ENCODE assay signal across 8 cellular contexts in genomic region chr11:79437981-79438630, GRCh38. TPM values are rescaled to one million over a fixed set of nuclear protein-coding genes. Genes with fewer than 3 reads are reported as not detected.
DNase-seq lines count a peak whose midpoint lies in the region; ATAC-seq and TF ChIP-seq lines count a peak whose summit lies in the region.

No MANE protein-coding gene starts in this region.

- peak overlapping the region; percentile 86 for H3K9ac ChIP-seq in SK-N-SH

- H3F3A ChIP-seq in SK-N-SH (replicated peaks; ENCODE audit: insufficient read depth), result peaks cover 16% of the 10 kb centered on the region

- no peaks in the 10 kb centered on the region for H3K36me3 ChIP-seq in HAP-1 (replicated peaks)
- no peaks in the 10 kb centered on the region for H3K36me3 ChIP-seq in SK-N-SH (replicated peaks in 1 of 2; ENCODE audit: control insufficient read depth in 1 of 2, insufficient read depth in 2 of 2, low read length in 1 of 2)

- H3K4me1 Mint-ChIP-seq in activated CD4-positive, alpha-beta memory T cell treated with anti-CD3 and anti-CD28 coated beads for 36 hours (ENCODE audit: low read depth), result peaks cover 15% of the 10 kb centered on the region

- no peaks in the 10 kb centered on the region for H3K36me3 Mint-ChIP-seq in activated CD4-positive, alpha-beta memory T cell treated with anti-CD3 and anti-CD28 coated beads for 36 hours

- peak overlapping the region; percentile 64 to 91 for H3K27ac ChIP-seq in SK-N-SH (ENCODE audit: low read depth in 2 of 2, low read length in 1 of 2)

- no peaks in the 10 kb centered on the region for H3K9me3 Mint-ChIP-seq in activated CD4-positive, alpha-beta memory T cell treated with anti-CD3 and anti-CD28 coated beads for 36 hours

- WGBS in SK-N-SH (ENCODE audit: low lambda C conversion rate), result 5% methylated on average over 24 of the region's 31 CpGs

- H2AFZ ChIP-seq in SK-N-SH (ENCODE audit: low read depth), result peak overlapping the region; percentile 75

- H3K79me2 ChIP-seq in SK-N-SH (ENCODE audit: insufficient read depth), result peaks cover 74% of the 10 kb centered on the region

- TF ChIP-seq EP300 in SK-N-SH (IDR thresholded peaks at IDR 0.05; ENCODE audit: borderline replicate concordance in 1 of 2, low read depth in 1 of 2, low read length in 1 of 2), result no peak

- in situ Hi-C loops in HAP-1 (cut with MboI; ENCODE audit: low sequenced_read_pairs), result no loop called here

- POLR2A ChIA-PET in SK-N-SH (lab: Yijun Ruan, JAX), result interaction anchor here (1.1 kb wide), 1 partner anchor 37 kb away, joined by 3 read pairs; no protein-coding TSS in a partner anchor
- POLR2A ChIA-PET in activated CD4-positive, alpha-beta memory T cell treated with anti-CD3 and anti-CD28 coated beads for 36 hours (lab: Charles Lee), result no interaction called here

- H3K4me3 Mint-ChIP-seq in activated CD4-positive, alpha-beta memory T cell treated with anti-CD3 and anti-CD28 coated beads for 36 hours, result no peak overlapping the region

- H3K27me3 Mint-ChIP-seq in activated CD4-positive, alpha-beta memory T cell treated with anti-CD3 and anti-CD28 coated beads for 36 hours, result peaks cover 57% of the 10 kb centered on the region

- DNase-seq in HAP-1 (ENCODE audit: low spot score in 2 of 2) (peak; percentile 76 to 87), SK-N-SH (peak; percentile 67), foreskin fibroblast (peak; percentile 74 to 79), renal cortical epithelial cell (ENCODE audit: low read depth) (peak; percentile 73)
- no peak for DNase-seq in activated CD4-positive, alpha-beta memory T cell treated with anti-CD3 and anti-CD28 coated beads for 36 hours
- DNase-seq in stimulated activated CD4-positive, alpha-beta T cell treated with anti-CD3 and anti-CD28 coated beads, Interleukin-4, amount 100 ng/mL, for 24 hours, result no peak

- H3K9me2 ChIP-seq in SK-N-SH, result no peaks in the 10 kb centered on the region

- H3K27me3 ChIP-seq in HAP-1 (ENCODE audit: low read depth) (no peaks in the 10 kb centered on the region), SK-N-SH (ENCODE audit: insufficient read depth) (no peaks in the 10 kb centered on the region)

- TF ChIP-seq RAD21 in SK-N-SH (IDR thresholded peaks at IDR 0.05; ENCODE audit: low read length), result no peak

- ATAC-seq in HG02759 (IDR thresholded peaks at IDR 0.05; ENCODE audit: unreplicated experiment) (no peak), HG02981 (IDR thresholded peaks at IDR 0.05; ENCODE audit: unreplicated experiment) (no peak)

- peak overlapping the region; percentile 91 for H3K4me3 ChIP-seq in HAP-1
- H3K4me3 ChIP-seq in SK-N-SH (ENCODE audit: low read depth in 2 of 2, low read length in 1 of 2), result peak overlapping the region; percentile 91 to 92
- peak overlapping the region; percentile 59 to 68 for H3K4me3 ChIP-seq in foreskin fibroblast (ENCODE audit: low read depth in 1 of 2, low read length in 2 of 2)

- CTCF ChIA-PET in SK-N-SH (lab: Yijun Ruan, JAX), result interaction anchor here (1.1 to 3.8 kb wide), 5 partner anchors 9 to 792 kb away, joined by 3 to 21 read pairs (median 5); no protein-coding TSS in a partner anchor
- CTCF ChIA-PET in activated CD4-positive, alpha-beta memory T cell treated with anti-CD3 and anti-CD28 coated beads for 36 hours (lab: Charles Lee), result no interaction called here

- H3K9me3 ChIP-seq in HAP-1, result no peaks in the 10 kb centered on the region
- H3K9me3 ChIP-seq in SK-N-SH, result no peaks in the 10 kb centered on the region

- H3K27ac Mint-ChIP-seq in activated CD4-positive, alpha-beta memory T cell treated with anti-CD3 and anti-CD28 coated beads for 36 hours, result no peak overlapping the region

- H3K4me1 ChIP-seq in HAP-1, result peaks cover 22% of the 10 kb centered on the region
- H3K4me1 ChIP-seq in SK-N-SH (ENCODE audit: control insufficient read depth in 1 of 2, insufficient read depth in 2 of 2, low read depth in 1 of 2, low read length in 1 of 2), result peaks cover 9 to 22% of the 10 kb centered on the region in 2 experiments; a peak in 2 of 4 replicates

- H4K20me1 ChIP-seq in SK-N-SH (ENCODE audit: insufficient read depth), result no peaks in the 10 kb centered on the region; the same call in 1 of the 2 replicates

- H3K4me2 ChIP-seq in SK-N-SH, result peak overlapping the region; percentile 99

- TF ChIP-seq CTCF in SK-N-SH (IDR thresholded peaks at IDR 0.05) (no peak), foreskin fibroblast (IDR thresholded peaks at IDR 0.05; ENCODE audit: low read depth, low read length) (no peak)

- intact Hi-C loops in activated CD4-positive, alpha-beta memory T cell treated with anti-CD3 and anti-CD28 coated beads for 36 hours (cut with micrococcal nuclease), result no loop called here

TF ChIP-seq in SK-N-SH, 30 proteins besides CTCF, POLR2A, EP300 and RAD21:
- TF ChIP-seq MAX (IDR thresholded peaks at IDR 0.05; ENCODE audit: low read depth) (0 out of 2 replicates have a peak, but pooled peaks have one; percentile 13), JUND (IDR thresholded peaks at IDR 0.05) (no peak)

RNA-seq across cellular contexts. Expression of gene TENM4, which starts 2.7 kb away (rescaled TPM):
- 6.0 and 16.7 TPM in 2 replicates for polyA plus RNA-seq in SK-N-SH (2012; rRNA removed)
- polyA plus RNA-seq in SK-N-SH (2012; cell fraction: cytosol; rRNA removed), result 6.6 and 14.2 TPM in 2 replicates
- 16.8 and 18.6 TPM in 2 replicates for polyA plus RNA-seq in SK-N-SH (2012; cell fraction: nucleus; rRNA removed)
- total RNA-seq in renal cortical epithelial cell, result 59.6 and 306 TPM in 2 replicates
- total RNA-seq in activated CD4-positive, alpha-beta memory T cell treated with anti-CD3 and anti-CD28 coated beads for 36 hours, result not detected

Comparison
In these comparisons a context has a peak if more than half of its experiments do, and no peak if none do; other contexts are left out.
1. DNase-seq: peak in HAP-1 (2 of 2), SK-N-SH (single experiment), foreskin fibroblast (2 of 2) and renal cortical epithelial cell (single experiment); none in activated CD4-positive, alpha-beta memory T cell treated with anti-CD3 and anti-CD28 coated beads for 36 hours (single experiment) and stimulated activated CD4-positive, alpha-beta T cell treated with anti-CD3 and anti-CD28 coated beads, Interleukin-4, amount 100 ng/mL, for 24 hours (single experiment).
2. RNA of gene TENM4, which starts 2.7 kb away (total RNA-seq): 59.6 to 306 TPM in renal cortical epithelial cell; not detected in activated CD4-positive, alpha-beta memory T cell treated with anti-CD3 and anti-CD28 coated beads for 36 hours; every median in the first group is over 10 times any median in the second.
3. Peak in every context shown above with its lines, with median percentiles within 50 percentile points of each other: H3K4me3 ChIP-seq.